In the genomic region with DNA sequence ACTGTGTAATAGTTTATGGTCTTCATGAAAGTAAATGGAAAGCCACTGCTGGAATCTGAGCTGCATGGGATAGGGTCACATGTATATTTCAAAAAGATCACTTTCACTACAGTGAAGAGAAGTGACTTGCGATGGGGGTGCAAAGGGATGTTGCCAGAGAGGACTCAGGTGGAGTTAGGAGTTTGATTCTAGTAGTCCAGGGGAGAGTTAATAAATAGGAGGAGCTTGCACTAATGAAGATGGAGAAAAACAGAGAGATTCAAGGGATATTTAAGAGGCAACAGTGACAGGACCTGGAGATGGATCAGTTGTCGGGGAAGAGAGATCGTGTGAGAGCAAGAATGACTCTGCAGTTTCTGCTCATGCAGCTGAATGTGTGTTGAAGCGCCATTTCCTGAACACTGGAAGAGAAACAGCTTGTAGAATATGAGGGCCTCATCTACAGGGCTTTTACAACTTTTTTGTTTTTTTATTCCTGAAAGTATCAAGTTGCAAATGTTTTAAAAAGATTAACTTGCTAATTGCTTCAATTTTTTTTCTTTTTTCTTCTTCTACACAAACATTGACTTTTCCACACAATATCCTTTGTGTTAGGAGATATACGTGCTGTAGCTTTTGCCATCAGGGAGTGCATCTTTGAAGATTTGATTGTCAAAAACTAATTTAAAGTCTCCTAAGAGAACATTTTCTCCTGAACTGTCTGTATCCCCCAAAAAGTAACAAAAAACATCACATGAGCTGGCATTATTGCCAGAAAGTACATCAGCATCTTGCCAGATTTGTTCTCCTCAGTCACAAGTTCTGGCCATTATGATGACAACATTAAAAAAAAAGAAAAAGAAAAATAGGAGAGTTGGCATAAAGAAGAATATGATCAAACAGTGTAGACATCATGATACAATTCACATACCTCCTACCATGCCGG, we compare ENCODE assay signal across 1 cellular context.
TF ChIP-seq lines count a peak whose summit lies in the region.

No MANE protein-coding gene starts in this region.

TF ChIP-seq in K562, 482 proteins besides CTCF, POLR2A, EP300 and RAD21 (continued from another document and continues in another):
- TF ChIP-seq, protein P1, sequence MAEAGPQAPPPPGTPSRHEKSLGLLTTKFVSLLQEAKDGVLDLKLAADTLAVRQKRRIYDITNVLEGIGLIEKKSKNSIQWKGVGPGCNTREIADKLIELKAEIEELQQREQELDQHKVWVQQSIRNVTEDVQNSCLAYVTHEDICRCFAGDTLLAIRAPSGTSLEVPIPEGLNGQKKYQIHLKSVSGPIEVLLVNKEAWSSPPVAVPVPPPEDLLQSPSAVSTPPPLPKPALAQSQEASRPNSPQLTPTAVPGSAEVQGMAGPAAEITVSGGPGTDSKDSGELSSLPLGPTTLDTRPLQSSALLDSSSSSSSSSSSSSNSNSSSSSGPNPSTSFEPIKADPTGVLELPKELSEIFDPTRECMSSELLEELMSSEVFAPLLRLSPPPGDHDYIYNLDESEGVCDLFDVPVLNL (CRISPR knock-in tag; IDR thresholded peaks at IDR 0.05; ENCODE audit: low read depth), result no peak
- TF ChIP-seq MAZ (CRISPR knock-in tag; conservative IDR thresholded peaks at IDR 0.05 in 1 of 2, IDR thresholded peaks at IDR 0.05 in 1 of 2) (peak; percentile 29 to 46; a peak in 1 of 4 replicates), MTF1 (CRISPR knock-in tag; IDR thresholded peaks at IDR 0.05; ENCODE audit: borderline replicate concordance) (no peak), SAP30 (IDR thresholded peaks at IDR 0.05; ENCODE audit: borderline replicate concordance, insufficient read depth, low read depth, low read length, poor library complexity, severe bottlenecking) (no peak), ZBED1 (IDR thresholded peaks at IDR 0.05) (no peak), NCOA1 (IDR thresholded peaks at IDR 0.05; ENCODE audit: low read depth) (0 out of 2 replicates have a peak, but pooled peaks have one; percentile 30), ZNF3 (CRISPR knock-in tag; IDR thresholded peaks at IDR 0.05) (no peak), BCOR (IDR thresholded peaks at IDR 0.05) (peak; percentile 51), SMARCA4 (IDR thresholded peaks at IDR 0.05) (peak; percentile 86), GABPA (tag; conservative IDR thresholded peaks at IDR 0.05; ENCODE audit: low read depth) (0 out of 2 replicates have a peak, but pooled peaks have one; percentile 24), EHMT2 (IDR thresholded peaks at IDR 0.05) (peak; percentile 78), ZNF668 (CRISPR knock-in tag; IDR thresholded peaks at IDR 0.05) (0 out of 2 replicates have a peak, but pooled peaks have one; percentile 64), ZNF24 (IDR thresholded peaks at IDR 0.05) (peak; percentile 68; the same call in 1 of the 2 replicates), TEAD4 (IDR thresholded peaks at IDR 0.05; ENCODE audit: low read length) (peak; percentile 32; the same call in 1 of the 2 replicates), TEAD4 (CRISPR knock-in tag; IDR thresholded peaks at IDR 0.05; ENCODE audit: borderline replicate concordance) (no peak), CBX3 (IDR thresholded peaks at IDR 0.05; ENCODE audit: borderline replicate concordance in 1 of 2, low read length in 2 of 2) (0 out of 3 replicates have a peak, but pooled peaks of 1 of the 2 experiments have one; percentile 18), TRIM24 (IDR thresholded peaks at IDR 0.05) (peak; percentile 54 to 58), LARP7 (IDR thresholded peaks at IDR 0.05) (peak; percentile 81; the same call in 1 of the 2 replicates), TBL1XR1 (IDR thresholded peaks at IDR 0.05; ENCODE audit: low read length in 2 of 2) (0 out of 4 replicates have a peak, but pooled peaks of 1 of the 2 experiments have one; percentile 26), DDX20 (tag; IDR thresholded peaks at IDR 0.05; ENCODE audit: low read depth) (0 out of 2 replicates have a peak, but pooled peaks have one; percentile 28), HDAC2 (IDR thresholded peaks at IDR 0.05) (peak; percentile 59; the same call in 1 of the 2 replicates), SMARCE1 (IDR thresholded peaks at IDR 0.05) (peak; percentile 81), ASH1L (IDR thresholded peaks at IDR 0.05; ENCODE audit: borderline replicate concordance, low read depth, partially characterized antibody) (peak; percentile 36), EP400 (IDR thresholded peaks at IDR 0.05) (peak; percentile 55), ZNF282 (CRISPR knock-in tag; IDR thresholded peaks at IDR 0.05) (no peak), NBN (IDR thresholded peaks at IDR 0.05; ENCODE audit: low read depth) (peak; percentile 69), POLR3A (IDR thresholded peaks at IDR 0.05; ENCODE audit: borderline replicate concordance, extremely low read depth, insufficient read depth, insufficient read length) (no peak), SP2 (IDR thresholded peaks at IDR 0.05; ENCODE audit: extremely low read depth, low read depth, low read length, poor library complexity, severe bottlenecking) (no peak), ETV1 (tag; conservative IDR thresholded peaks at IDR 0.05; ENCODE audit: low read depth) (peak; percentile 31; the same call in 1 of the 2 replicates), BACH1 (tag; IDR thresholded peaks at IDR 0.05) (peak; percentile 93), ZZZ3 (IDR thresholded peaks at IDR 0.05) (no peak), SMARCC2 (IDR thresholded peaks at IDR 0.05; ENCODE audit: low read depth) (peak; percentile 79), ZFP1 (CRISPR knock-in tag; IDR thresholded peaks at IDR 0.05) (0 out of 2 replicates have a peak, but pooled peaks have one; percentile 18), HLTF (IDR thresholded peaks at IDR 0.05) (0 out of 2 replicates have a peak, but pooled peaks have one; percentile 46), FOSL1 (tag; conservative IDR thresholded peaks at IDR 0.05) (peak; percentile 27; the same call in 1 of the 2 replicates), ZNF431 (CRISPR knock-in tag; IDR thresholded peaks at IDR 0.05) (no peak), ZNF316 (IDR thresholded peaks at IDR 0.05) (peak; percentile 98), CTBP1 (IDR thresholded peaks at IDR 0.05; ENCODE audit: borderline replicate concordance) (peak; percentile 49; the same call in 1 of the 2 replicates), KAT8 (IDR thresholded peaks at IDR 0.05; ENCODE audit: low read depth) (peak; percentile 48; the same call in 1 of the 2 replicates), MYC (IDR thresholded peaks at IDR 0.05; ENCODE audit: low read depth, low read length) (peak; percentile 64; the same call in 1 of the 2 replicates), MYC (CRISPR knock-in tag; IDR thresholded peaks at IDR 0.05; ENCODE audit: borderline replicate concordance, low read depth) (no peak), MEIS2 (IDR thresholded peaks at IDR 0.05; ENCODE audit: partially characterized antibody) (peak; percentile 60), TOE1 (IDR thresholded peaks at IDR 0.05; ENCODE audit: borderline replicate concordance) (0 out of 2 replicates have a peak, but pooled peaks have one; percentile 50), TOE1 (CRISPR knock-in tag; IDR thresholded peaks at IDR 0.05; ENCODE audit: borderline replicate concordance, low read depth) (no peak)
- TF ChIP-seq, protein P2, sequence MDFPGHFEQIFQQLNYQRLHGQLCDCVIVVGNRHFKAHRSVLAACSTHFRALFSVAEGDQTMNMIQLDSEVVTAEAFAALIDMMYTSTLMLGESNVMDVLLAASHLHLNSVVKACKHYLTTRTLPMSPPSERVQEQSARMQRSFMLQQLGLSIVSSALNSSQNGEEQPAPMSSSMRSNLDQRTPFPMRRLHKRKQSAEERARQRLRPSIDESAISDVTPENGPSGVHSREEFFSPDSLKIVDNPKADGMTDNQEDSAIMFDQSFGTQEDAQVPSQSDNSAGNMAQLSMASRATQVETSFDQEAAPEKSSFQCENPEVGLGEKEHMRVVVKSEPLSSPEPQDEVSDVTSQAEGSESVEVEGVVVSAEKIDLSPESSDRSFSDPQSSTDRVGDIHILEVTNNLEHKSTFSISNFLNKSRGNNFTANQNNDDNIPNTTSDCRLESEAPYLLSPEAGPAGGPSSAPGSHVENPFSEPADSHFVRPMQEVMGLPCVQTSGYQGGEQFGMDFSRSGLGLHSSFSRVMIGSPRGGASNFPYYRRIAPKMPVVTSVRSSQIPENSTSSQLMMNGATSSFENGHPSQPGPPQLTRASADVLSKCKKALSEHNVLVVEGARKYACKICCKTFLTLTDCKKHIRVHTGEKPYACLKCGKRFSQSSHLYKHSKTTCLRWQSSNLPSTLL (IDR thresholded peaks at IDR 0.05), result peak; percentile 43; the same call in 1 of the 2 replicates
- TF ChIP-seq, protein P3, sequence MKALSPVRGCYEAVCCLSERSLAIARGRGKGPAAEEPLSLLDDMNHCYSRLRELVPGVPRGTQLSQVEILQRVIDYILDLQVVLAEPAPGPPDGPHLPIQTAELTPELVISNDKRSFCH (CRISPR knock-in tag; IDR thresholded peaks at IDR 0.05), result no peak
- TF ChIP-seq, protein P3 (tag; IDR thresholded peaks at IDR 0.05), result no peak
- TF ChIP-seq, protein P4, sequence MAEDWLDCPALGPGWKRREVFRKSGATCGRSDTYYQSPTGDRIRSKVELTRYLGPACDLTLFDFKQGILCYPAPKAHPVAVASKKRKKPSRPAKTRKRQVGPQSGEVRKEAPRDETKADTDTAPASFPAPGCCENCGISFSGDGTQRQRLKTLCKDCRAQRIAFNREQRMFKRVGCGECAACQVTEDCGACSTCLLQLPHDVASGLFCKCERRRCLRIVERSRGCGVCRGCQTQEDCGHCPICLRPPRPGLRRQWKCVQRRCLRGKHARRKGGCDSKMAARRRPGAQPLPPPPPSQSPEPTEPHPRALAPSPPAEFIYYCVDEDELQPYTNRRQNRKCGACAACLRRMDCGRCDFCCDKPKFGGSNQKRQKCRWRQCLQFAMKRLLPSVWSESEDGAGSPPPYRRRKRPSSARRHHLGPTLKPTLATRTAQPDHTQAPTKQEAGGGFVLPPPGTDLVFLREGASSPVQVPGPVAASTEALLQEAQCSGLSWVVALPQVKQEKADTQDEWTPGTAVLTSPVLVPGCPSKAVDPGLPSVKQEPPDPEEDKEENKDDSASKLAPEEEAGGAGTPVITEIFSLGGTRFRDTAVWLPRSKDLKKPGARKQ (CRISPR knock-in tag; IDR thresholded peaks at IDR 0.05), result 0 out of 2 replicates have a peak, but pooled peaks have one; percentile 31
- TF ChIP-seq, protein P5, sequence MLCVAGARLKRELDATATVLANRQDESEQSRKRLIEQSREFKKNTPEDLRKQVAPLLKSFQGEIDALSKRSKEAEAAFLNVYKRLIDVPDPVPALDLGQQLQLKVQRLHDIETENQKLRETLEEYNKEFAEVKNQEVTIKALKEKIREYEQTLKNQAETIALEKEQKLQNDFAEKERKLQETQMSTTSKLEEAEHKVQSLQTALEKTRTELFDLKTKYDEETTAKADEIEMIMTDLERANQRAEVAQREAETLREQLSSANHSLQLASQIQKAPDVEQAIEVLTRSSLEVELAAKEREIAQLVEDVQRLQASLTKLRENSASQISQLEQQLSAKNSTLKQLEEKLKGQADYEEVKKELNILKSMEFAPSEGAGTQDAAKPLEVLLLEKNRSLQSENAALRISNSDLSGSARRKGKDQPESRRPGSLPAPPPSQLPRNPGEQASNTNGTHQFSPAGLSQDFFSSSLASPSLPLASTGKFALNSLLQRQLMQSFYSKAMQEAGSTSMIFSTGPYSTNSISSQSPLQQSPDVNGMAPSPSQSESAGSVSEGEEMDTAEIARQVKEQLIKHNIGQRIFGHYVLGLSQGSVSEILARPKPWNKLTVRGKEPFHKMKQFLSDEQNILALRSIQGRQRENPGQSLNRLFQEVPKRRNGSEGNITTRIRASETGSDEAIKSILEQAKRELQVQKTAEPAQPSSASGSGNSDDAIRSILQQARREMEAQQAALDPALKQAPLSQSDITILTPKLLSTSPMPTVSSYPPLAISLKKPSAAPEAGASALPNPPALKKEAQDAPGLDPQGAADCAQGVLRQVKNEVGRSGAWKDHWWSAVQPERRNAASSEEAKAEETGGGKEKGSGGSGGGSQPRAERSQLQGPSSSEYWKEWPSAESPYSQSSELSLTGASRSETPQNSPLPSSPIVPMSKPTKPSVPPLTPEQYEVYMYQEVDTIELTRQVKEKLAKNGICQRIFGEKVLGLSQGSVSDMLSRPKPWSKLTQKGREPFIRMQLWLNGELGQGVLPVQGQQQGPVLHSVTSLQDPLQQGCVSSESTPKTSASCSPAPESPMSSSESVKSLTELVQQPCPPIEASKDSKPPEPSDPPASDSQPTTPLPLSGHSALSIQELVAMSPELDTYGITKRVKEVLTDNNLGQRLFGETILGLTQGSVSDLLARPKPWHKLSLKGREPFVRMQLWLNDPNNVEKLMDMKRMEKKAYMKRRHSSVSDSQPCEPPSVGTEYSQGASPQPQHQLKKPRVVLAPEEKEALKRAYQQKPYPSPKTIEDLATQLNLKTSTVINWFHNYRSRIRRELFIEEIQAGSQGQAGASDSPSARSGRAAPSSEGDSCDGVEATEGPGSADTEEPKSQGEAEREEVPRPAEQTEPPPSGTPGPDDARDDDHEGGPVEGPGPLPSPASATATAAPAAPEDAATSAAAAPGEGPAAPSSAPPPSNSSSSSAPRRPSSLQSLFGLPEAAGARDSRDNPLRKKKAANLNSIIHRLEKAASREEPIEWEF (CRISPR knock-in tag; IDR thresholded peaks at IDR 0.05), result peak; percentile 38; the same call in 1 of the 2 replicates
- TF ChIP-seq, protein P6, sequence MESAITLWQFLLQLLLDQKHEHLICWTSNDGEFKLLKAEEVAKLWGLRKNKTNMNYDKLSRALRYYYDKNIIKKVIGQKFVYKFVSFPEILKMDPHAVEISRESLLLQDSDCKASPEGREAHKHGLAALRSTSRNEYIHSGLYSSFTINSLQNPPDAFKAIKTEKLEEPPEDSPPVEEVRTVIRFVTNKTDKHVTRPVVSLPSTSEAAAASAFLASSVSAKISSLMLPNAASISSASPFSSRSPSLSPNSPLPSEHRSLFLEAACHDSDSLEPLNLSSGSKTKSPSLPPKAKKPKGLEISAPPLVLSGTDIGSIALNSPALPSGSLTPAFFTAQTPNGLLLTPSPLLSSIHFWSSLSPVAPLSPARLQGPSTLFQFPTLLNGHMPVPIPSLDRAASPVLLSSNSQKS (CRISPR knock-in tag; IDR thresholded peaks at IDR 0.05), result 0 out of 2 replicates have a peak, but pooled peaks have one; percentile 76
- TF ChIP-seq, protein P7, sequence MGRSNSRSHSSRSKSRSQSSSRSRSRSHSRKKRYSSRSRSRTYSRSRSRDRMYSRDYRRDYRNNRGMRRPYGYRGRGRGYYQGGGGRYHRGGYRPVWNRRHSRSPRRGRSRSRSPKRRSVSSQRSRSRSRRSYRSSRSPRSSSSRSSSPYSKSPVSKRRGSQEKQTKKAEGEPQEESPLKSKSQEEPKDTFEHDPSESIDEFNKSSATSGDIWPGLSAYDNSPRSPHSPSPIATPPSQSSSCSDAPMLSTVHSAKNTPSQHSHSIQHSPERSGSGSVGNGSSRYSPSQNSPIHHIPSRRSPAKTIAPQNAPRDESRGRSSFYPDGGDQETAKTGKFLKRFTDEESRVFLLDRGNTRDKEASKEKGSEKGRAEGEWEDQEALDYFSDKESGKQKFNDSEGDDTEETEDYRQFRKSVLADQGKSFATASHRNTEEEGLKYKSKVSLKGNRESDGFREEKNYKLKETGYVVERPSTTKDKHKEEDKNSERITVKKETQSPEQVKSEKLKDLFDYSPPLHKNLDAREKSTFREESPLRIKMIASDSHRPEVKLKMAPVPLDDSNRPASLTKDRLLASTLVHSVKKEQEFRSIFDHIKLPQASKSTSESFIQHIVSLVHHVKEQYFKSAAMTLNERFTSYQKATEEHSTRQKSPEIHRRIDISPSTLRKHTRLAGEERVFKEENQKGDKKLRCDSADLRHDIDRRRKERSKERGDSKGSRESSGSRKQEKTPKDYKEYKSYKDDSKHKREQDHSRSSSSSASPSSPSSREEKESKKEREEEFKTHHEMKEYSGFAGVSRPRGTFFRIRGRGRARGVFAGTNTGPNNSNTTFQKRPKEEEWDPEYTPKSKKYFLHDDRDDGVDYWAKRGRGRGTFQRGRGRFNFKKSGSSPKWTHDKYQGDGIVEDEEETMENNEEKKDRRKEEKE (IDR thresholded peaks at IDR 0.05; ENCODE audit: borderline replicate concordance in 1 of 2, control insufficient read depth in 1 of 2, low read depth in 2 of 2, low read length in 1 of 2), result no peak
